ENCODE assay signal across 26 cellular contexts in genomic region chr12:131491155-131491554, GRCh38.
"Had no signal": no experiment of that assay in that cellular context is flagged by ENCODE, and none has a peak within 500 bp of the region (broad histone marks: within the 10 kb centered on the region; RNA-seq: fewer than 3 reads in every experiment).

No MANE protein-coding gene starts in this region.

- H3K4me2 ChIP-seq: hepatocyte had no signal

- H3K9me3 Mint-ChIP-seq: dendritic cell treated with granulocyte-macrophage colony-stimulating factor and Interleukin-4, amounts not matched to agents 40 ng/mL and 50 ng/mL, for 4 days; effector memory CD8-positive, alpha-beta T cell; endodermal cell had no signal

- ATAC-seq: effector memory CD8-positive, alpha-beta T cell; esophagus mucosa; foreskin keratinocyte had no signal

- H3K27me3 ChIP-seq: colonic mucosa, foreskin keratinocyte, gastrocnemius medialis had no signal

- H2AFZ ChIP-seq: hepatocyte had no signal

- H3K27ac Mint-ChIP-seq: dendritic cell treated with granulocyte-macrophage colony-stimulating factor and Interleukin-4, amounts not matched to agents 40 ng/mL and 50 ng/mL, for 4 days; effector memory CD8-positive, alpha-beta T cell; endodermal cell had no signal

- H3K9me3 ChIP-seq: colonic mucosa, esophagus muscularis mucosa, esophagus squamous epithelium, gastrocnemius medialis, gastroesophageal sphincter, heart left ventricle, heart right ventricle had no signal

- H3K4me3 Mint-ChIP-seq: dendritic cell treated with granulocyte-macrophage colony-stimulating factor and Interleukin-4, amounts not matched to agents 40 ng/mL and 50 ng/mL, for 4 days; effector memory CD8-positive, alpha-beta T cell; endodermal cell had no signal

- H3K4me1 Mint-ChIP-seq: endodermal cell had no signal

- H3K4me3 ChIP-seq: colonic mucosa, coronary artery, dorsolateral prefrontal cortex, esophagus muscularis mucosa, esophagus squamous epithelium, gastrocnemius medialis, gastroesophageal sphincter, heart left ventricle, heart right ventricle, hepatocyte had no signal

- DNase-seq: colonic mucosa; cortex of kidney; dermis blood vessel endothelial cell; dorsolateral prefrontal cortex; effector CD4-positive, alpha-beta T cell; effector CD8-positive, alpha-beta T cell; effector memory CD4-positive, alpha-beta T cell; effector memory CD8-positive, alpha-beta T cell; endodermal cell; erythroblast; esophagus squamous epithelium; foreskin fibroblast; foreskin keratinocyte; foreskin melanocyte; gastrocnemius medialis; glutamatergic neuron; head of caudate nucleus; heart left ventricle; heart right ventricle had no signal

- H3K36me3 ChIP-seq: colonic mucosa, esophagus muscularis mucosa, esophagus squamous epithelium, gastrocnemius medialis, gastroesophageal sphincter, heart left ventricle, heart right ventricle had no signal

- H3K4me1 ChIP-seq: colonic mucosa, foreskin keratinocyte, gastrocnemius medialis, gastroesophageal sphincter had no signal

- H3K27ac ChIP-seq: colonic mucosa, coronary artery, dorsolateral prefrontal cortex, epithelial cell of prostate, esophagus muscularis mucosa, esophagus squamous epithelium, foreskin keratinocyte, gastrocnemius medialis, gastroesophageal sphincter, heart left ventricle, heart right ventricle, hepatocyte had no signal

- H3K79me2 ChIP-seq: hepatocyte had no signal
